Comparison of ENCODE assay signal across 9 cellular contexts in the genomic region with DNA sequence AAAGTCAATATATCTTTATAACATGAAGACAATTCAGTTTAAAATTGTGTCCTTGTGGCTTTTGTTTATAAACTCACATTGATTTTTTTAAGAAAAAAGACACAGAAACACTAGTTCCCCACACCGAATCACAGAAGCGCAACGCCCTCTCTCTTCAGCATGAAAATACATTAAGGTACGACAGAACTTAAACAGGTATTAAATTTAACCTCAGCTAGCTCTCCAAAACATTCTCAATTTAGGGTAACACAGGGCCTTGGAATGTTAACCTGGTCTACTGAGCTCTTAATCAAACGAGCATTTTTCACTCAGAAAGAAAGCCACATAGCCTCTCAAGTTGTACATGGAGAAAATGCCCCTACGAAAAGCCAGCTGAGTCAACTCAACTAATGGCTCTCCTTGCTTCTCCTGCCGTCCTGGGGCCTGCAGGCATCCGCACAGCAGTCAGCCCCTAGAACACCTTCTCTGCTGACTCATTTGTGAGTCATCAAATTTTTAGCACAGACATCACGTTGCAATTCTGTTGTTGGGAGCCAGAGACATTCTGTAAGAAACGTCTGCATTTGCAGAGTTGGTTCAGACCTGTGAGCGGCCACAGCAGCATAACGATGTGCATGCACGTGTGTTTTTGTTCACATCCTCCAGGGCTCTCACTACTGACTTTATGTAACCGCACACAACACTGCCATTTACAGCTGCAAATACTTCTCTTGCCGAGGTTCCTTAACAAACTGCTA.
DNase-seq lines count a peak whose midpoint lies in the region; ATAC-seq and TF ChIP-seq lines count a peak whose summit lies in the region.
"Had no signal": no experiment of that assay in that cellular context is flagged by ENCODE, and none has a peak within 500 bp of the region (broad histone marks: within the 10 kb centered on the region; RNA-seq: fewer than 3 reads in every experiment).

No MANE protein-coding gene starts in this region.

- H3K27me3 ChIP-seq in BJ (ENCODE audit: control insufficient read depth, insufficient read depth, low read length) (no peaks in the 10 kb centered on the region), MG63 (no peaks in the 10 kb centered on the region; the same call in 1 of the 2 replicates), left lung (no peaks in the 10 kb centered on the region)

- POLR2A ChIA-PET in BJ (lab: Charles Lee): no interaction called here

- intact Hi-C loops in left lung (cut with DNase I): no loop called here

- CTCF ChIA-PET in BJ (lab: Yijun Ruan, JAX): interaction anchor here (1.3 to 1.9 kb wide), 3 partner anchors 13 to 572 kb away, joined by 3 to 4 read pairs (median 4); no protein-coding TSS in a partner anchor

- no peaks in the 10 kb centered on the region for H3K9me3 ChIP-seq in MG63
- no peaks in the 10 kb centered on the region for H3K9me3 ChIP-seq in left lung

- ATAC-seq in left lung: peak; percentile 22
- no peak for ATAC-seq in GM21723 (IDR thresholded peaks at IDR 0.05; ENCODE audit: unreplicated experiment)
- ATAC-seq in GM18520 (IDR thresholded peaks at IDR 0.05; ENCODE audit: unreplicated experiment): no peak

- H3K4me1 ChIP-seq in left lung: no peaks in the 10 kb centered on the region

- no peak for TF ChIP-seq CTCF in BJ (IDR thresholded peaks at IDR 0.05; ENCODE audit: insufficient read depth, low read depth, low read length)
- no peak for TF ChIP-seq CTCF in left lung (IDR thresholded peaks at IDR 0.05)
- TF ChIP-seq CTCF in GM10266 (IDR thresholded peaks at IDR 0.05; ENCODE audit: control insufficient read depth, insufficient read depth, low read depth, missing control alignments): no peak

- H3K4me3 ChIP-seq in BJ (ENCODE audit: low read depth, low read length) (no peak overlapping the region), MG63 (no peak overlapping the region), left lung (no peak overlapping the region)

- H3K36me3 ChIP-seq in BJ (ENCODE audit: control insufficient read depth, insufficient read depth, low read length): no peaks in the 10 kb centered on the region
- H3K36me3 ChIP-seq in MG63: no peaks in the 10 kb centered on the region
- peaks cover 3 to 33% of the 10 kb centered on the region in 2 donors for H3K36me3 ChIP-seq in left lung

- DNase-seq in BJ (ENCODE audit: low read depth) (peak; percentile 90), MG63 (peak; percentile 79), brain pericyte (ENCODE audit: low read depth, low spot score) (peak; percentile 91), left lung (no peak), GM19238 (ENCODE audit: insufficient read length, low spot score) (no peak), GM10266 (ENCODE audit: extremely low spot score) (no peak)
- DNase-seq: NCI-H1436 treated with DMSO at 0.1 percent for 48 hours had no signal

- H3K27ac ChIP-seq in left lung: no peak overlapping the region

Comparison
In these comparisons a context has a peak if more than half of its experiments do, and no peak if none do; other contexts are left out.
1. DNase-seq: peak in BJ (single experiment), MG63 (single experiment) and brain pericyte (single experiment); none in left lung (0 of 2), GM19238 (single experiment) and GM10266 (single experiment).